ENCODE assay signal across 22 cellular contexts in the genomic region with DNA sequence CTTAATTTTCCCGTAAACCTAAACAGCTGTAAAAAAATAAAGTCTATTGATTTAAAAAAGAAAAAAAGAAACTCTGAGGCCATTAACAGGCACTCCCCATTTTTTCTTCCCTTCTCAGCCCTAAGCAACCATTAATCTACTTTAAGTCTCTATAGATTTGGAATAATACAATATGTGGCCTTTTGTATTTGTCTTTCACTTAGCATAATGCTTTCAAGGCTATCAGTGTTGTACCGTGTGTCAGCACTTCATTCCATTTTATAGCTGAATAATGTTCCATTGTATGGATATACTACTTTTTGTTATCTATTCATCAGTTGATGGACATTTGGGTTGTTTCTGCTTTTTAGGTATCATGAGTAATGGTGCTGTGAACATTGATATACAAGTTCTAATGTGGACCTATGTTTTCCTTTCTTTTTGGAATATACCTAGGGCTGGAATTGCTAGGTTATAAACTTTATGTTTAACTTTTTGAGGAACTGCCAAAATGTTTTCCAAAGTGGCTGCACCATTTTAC.
"Had no signal": no experiment of that assay in that cellular context is flagged by ENCODE, and none has a peak within 500 bp of the region (broad histone marks: within the 10 kb centered on the region; RNA-seq: fewer than 3 reads in every experiment).

No MANE protein-coding gene starts in this region.

- ATAC-seq: K562, Panc1 had no signal

- H3K27ac ChIP-seq: HL-60, KMS-11, RWPE1 had no signal

- H3K27me3 Mint-ChIP-seq: IgD-negative memory B cell had no signal

- H3K9me3 ChIP-seq: SK-N-SH had no signal

- DNase-seq: Kasumi-1; MM.1S; NCI-H1092 treated with DMSO at 0.1 percent for 48 hours; NCI-H1436; NCI-H187; NCI-H2029 treated with DMSO at 0.1 percent for 48 hours; NCI-H2171; NCI-H446; NCI-H510A; NCI-H524 treated with DMSO at 0.1 percent for 48 hours; NCI-H69; NCI-H774; NK-92 treated with Interleukin-12 subunit alpha and Interleukin-12 subunit beta, amount 100 ng/mL, for 24 hours; SHP77; SK-N-SH; T-helper 1 cell had no signal

- H3K4me3 ChIP-seq: K562 had no signal

- H3K4me3 Mint-ChIP-seq: IgD-negative memory B cell had no signal
